8 cellular contexts compared by ENCODE assay signal in genomic region chr3:99920530-99921376, GRCh38.
DNase-seq lines count a peak whose midpoint lies in the region; ATAC-seq and TF ChIP-seq lines count a peak whose summit lies in the region.

No MANE protein-coding gene starts in this region.

- CTCF ChIA-PET in GM10248 (lab: Yijun Ruan, JAX), result interaction anchor here (1.6 kb wide), 2 partner anchors 27 to 78 kb away, joined by 3 to 4 read pairs; no protein-coding TSS in a partner anchor

- no peaks in the 10 kb centered on the region for H4K20me1 ChIP-seq in DOHH2 (ENCODE audit: control insufficient read depth, insufficient read depth, low read depth, low read length)

- peaks cover 2% of the 10 kb centered on the region for H3K9me3 Mint-ChIP-seq in memory B cell
- H3K9me3 Mint-ChIP-seq in stimulated activated effector memory CD8-positive, alpha-beta T cell treated with anti-CD3 and anti-CD28 coated beads, Interleukin-12 subunit alpha, Interleukin-12 subunit beta, amount 100 ng/mL, for 72 hours, result no peaks in the 10 kb centered on the region
- H3K9me3 Mint-ChIP-seq in activated T-helper 17 cell treated with anti-CD3 and anti-CD28 coated beads, Interleukin-2, amount 50 U/mL, for 72 hours, result peaks cover 4% of the 10 kb centered on the region

- DNase-seq in NB4 (ENCODE audit: low read depth) (peak; percentile 54), cerebellum (ENCODE audit: low spot score) (peak; percentile 13), memory B cell (ENCODE audit: low spot score in 2 of 2) (no peak), GM10248 (ENCODE audit: extremely low spot score) (no peak), NCI-H1092 (lab: John Stamatoyannopoulos, UW) (no peak)
- DNase-seq in stimulated activated effector memory CD8-positive, alpha-beta T cell treated with anti-CD3 and anti-CD28 coated beads, Interleukin-12 subunit alpha, Interleukin-12 subunit beta, amount 100 ng/mL, for 72 hours (ENCODE audit: low spot score in 2 of 2), result no peak

- H3K36me3 Mint-ChIP-seq in memory B cell, result peaks cover 14% of the 10 kb centered on the region
- H3K36me3 Mint-ChIP-seq in stimulated activated effector memory CD8-positive, alpha-beta T cell treated with anti-CD3 and anti-CD28 coated beads, Interleukin-12 subunit alpha, Interleukin-12 subunit beta, amount 100 ng/mL, for 72 hours, result no peaks in the 10 kb centered on the region
- no peaks in the 10 kb centered on the region for H3K36me3 Mint-ChIP-seq in activated T-helper 17 cell treated with anti-CD3 and anti-CD28 coated beads, Interleukin-2, amount 50 U/mL, for 72 hours (ENCODE audit: low read depth)

- H3K4me3 ChIP-seq in DOHH2 (ENCODE audit: low read length), result peak overlapping the region; percentile 5; the same call in 1 of the 2 replicates
- no peak overlapping the region for H3K4me3 ChIP-seq in NB4 (ENCODE audit: low read depth, low read length)

- no peaks in the 10 kb centered on the region for H3K9me3 ChIP-seq in DOHH2 (ENCODE audit: control insufficient read depth, insufficient read depth, low read length)

- H3K27me3 ChIP-seq in DOHH2 (ENCODE audit: control insufficient read depth, low read length), result no peaks in the 10 kb centered on the region

- TF ChIP-seq CTCF in DOHH2 (IDR thresholded peaks at IDR 0.05; ENCODE audit: low read depth, low read length, poor library complexity, severe bottlenecking) (no peak), NB4 (IDR thresholded peaks at IDR 0.05; ENCODE audit: low read depth, low read length) (no peak), GM10248 (IDR thresholded peaks at IDR 0.05; ENCODE audit: control extremely low read depth, extremely low read depth, low read depth, missing control alignments) (no peak)

- peaks cover 10% of the 10 kb centered on the region for H3K4me1 ChIP-seq in DOHH2 (ENCODE audit: control insufficient read depth, low read length)

- no peak overlapping the region for H3K4me3 Mint-ChIP-seq in memory B cell
- no peak overlapping the region for H3K4me3 Mint-ChIP-seq in stimulated activated effector memory CD8-positive, alpha-beta T cell treated with anti-CD3 and anti-CD28 coated beads, Interleukin-12 subunit alpha, Interleukin-12 subunit beta, amount 100 ng/mL, for 72 hours
- no peak overlapping the region for H3K4me3 Mint-ChIP-seq in activated T-helper 17 cell treated with anti-CD3 and anti-CD28 coated beads, Interleukin-2, amount 50 U/mL, for 72 hours

- peak overlapping the region; percentile 12 for H3K27ac Mint-ChIP-seq in memory B cell
- H3K27ac Mint-ChIP-seq in stimulated activated effector memory CD8-positive, alpha-beta T cell treated with anti-CD3 and anti-CD28 coated beads, Interleukin-12 subunit alpha, Interleukin-12 subunit beta, amount 100 ng/mL, for 72 hours, result no peak overlapping the region
- no peak overlapping the region for H3K27ac Mint-ChIP-seq in activated T-helper 17 cell treated with anti-CD3 and anti-CD28 coated beads, Interleukin-2, amount 50 U/mL, for 72 hours

- peak; percentile 58 for ATAC-seq in memory B cell (ENCODE audit: low read depth)
- no peak for ATAC-seq in stimulated activated effector memory CD8-positive, alpha-beta T cell treated with anti-CD3 and anti-CD28 coated beads, Interleukin-12 subunit alpha, Interleukin-12 subunit beta, amount 100 ng/mL, for 72 hours
- ATAC-seq in activated T-helper 17 cell treated with anti-CD3 and anti-CD28 coated beads, Interleukin-2, amount 50 U/mL, for 72 hours (replicated peaks), result no peak

- no peaks in the 10 kb centered on the region; the same call in 1 of the 2 replicates for H3K36me3 ChIP-seq in DOHH2 (ENCODE audit: control insufficient read depth, low read length)

- peaks cover 19% of the 10 kb centered on the region for H3K79me2 ChIP-seq in DOHH2 (ENCODE audit: control insufficient read depth, low read length)

- no peak for TF ChIP-seq POLR2A in NB4 (IDR thresholded peaks at IDR 0.05; ENCODE audit: extremely low read depth, insufficient read length)

- no peaks in the 10 kb centered on the region for H3F3A ChIP-seq in DOHH2 (ENCODE audit: control insufficient read depth, insufficient read depth)

- peak overlapping the region; percentile 40 for H3K4me2 ChIP-seq in DOHH2 (ENCODE audit: low read length)

- no peak overlapping the region for H3K27ac ChIP-seq in DOHH2 (ENCODE audit: low read depth, low read length)

- POLR2A ChIA-PET in GM10248 (lab: Yijun Ruan, JAX), result no interaction called here

- peaks cover 10% of the 10 kb centered on the region for H3K4me1 Mint-ChIP-seq in memory B cell
- H3K4me1 Mint-ChIP-seq in stimulated activated effector memory CD8-positive, alpha-beta T cell treated with anti-CD3 and anti-CD28 coated beads, Interleukin-12 subunit alpha, Interleukin-12 subunit beta, amount 100 ng/mL, for 72 hours, result no peaks in the 10 kb centered on the region
- H3K4me1 Mint-ChIP-seq in activated T-helper 17 cell treated with anti-CD3 and anti-CD28 coated beads, Interleukin-2, amount 50 U/mL, for 72 hours, result peaks cover 4% of the 10 kb centered on the region

- no peaks in the 10 kb centered on the region for H3K27me3 Mint-ChIP-seq in memory B cell
- no peaks in the 10 kb centered on the region for H3K27me3 Mint-ChIP-seq in activated T-helper 17 cell treated with anti-CD3 and anti-CD28 coated beads, Interleukin-2, amount 50 U/mL, for 72 hours

- H3K9me2 ChIP-seq in DOHH2 (replicated peaks; ENCODE audit: control insufficient read depth, low read length), result no peaks in the 10 kb centered on the region; the same call in 1 of the 2 replicates

Comparison
In these comparisons a context has a peak if more than half of its experiments do, and no peak if none do; other contexts are left out.
1. DNase-seq: peak in NB4 (single experiment) and cerebellum (single experiment); none in memory B cell (0 of 2), GM10248 (single experiment), stimulated activated effector memory CD8-positive, alpha-beta T cell treated with anti-CD3 and anti-CD28 coated beads, Interleukin-12 subunit alpha, Interleukin-12 subunit beta, amount 100 ng/mL, for 72 hours (0 of 2) and NCI-H1092 (single experiment).